19 cellular contexts compared by ENCODE assay signal in genomic region chr5:82176115-82176514, GRCh38.
A peak's percentile ranks its signal among the peaks of the same experiment; 100 is the strongest.
DNase-seq lines count a peak whose midpoint lies in the region; ATAC-seq and TF ChIP-seq lines count a peak whose summit lies in the region.
"Had no signal": no experiment of that assay in that cellular context is flagged by ENCODE, and none has a peak within 500 bp of the region (broad histone marks: within the 10 kb centered on the region; RNA-seq: fewer than 3 reads in every experiment).

No MANE protein-coding gene starts in this region.

- peaks cover 0 to 11% (median 8%) of the 10 kb centered on the region in 3 donors for H3K4me1 Mint-ChIP-seq in T-cell

- no peak overlapping the region for H3K4me3 ChIP-seq in PC-3 (ENCODE audit: low read length)
- no peak overlapping the region for H3K4me3 ChIP-seq in epithelial cell of esophagus (ENCODE audit: low read length)
- H3K4me3 ChIP-seq: K562, PC-9, SK-N-MC had no signal

- H3K9me2 ChIP-seq in PC-3 (replicated peaks; ENCODE audit: low read length): no peaks in the 10 kb centered on the region

- POLR2A ChIA-PET in PC-3 (lab: Charles Lee; ENCODE audit: unreplicated experiment) (no interaction called here), T-cell (lab: Charles Lee) (no interaction called here)

- H3K9me3 ChIP-seq in PC-3 (ENCODE audit: low read length): no peaks in the 10 kb centered on the region

- ATAC-seq in PC-3: peak; percentile 84
- ATAC-seq in T-cell (replicated peaks in 1 of 4): no peak
- no peak for ATAC-seq in HG02623 (IDR thresholded peaks at IDR 0.05; ENCODE audit: unreplicated experiment)
- ATAC-seq: K562 had no signal

- H3K36me3 ChIP-seq in PC-3 (ENCODE audit: low read depth, low read length): no peaks in the 10 kb centered on the region; the same call in 1 of the 2 replicates

- no TSS peak for BruUV-seq in PC-3 (replicated peaks; lab: Mats Ljungman, UMichigan)

- H3K4me2 ChIP-seq in PC-3 (ENCODE audit: low read length): no peak overlapping the region
- H3K4me2 ChIP-seq: PC-9 had no signal

- H3K27ac Mint-ChIP-seq in T-cell: no peak overlapping the region

- H3K79me2 ChIP-seq in PC-3 (ENCODE audit: low read length): no peaks in the 10 kb centered on the region

- no peak overlapping the region for H3K4me3 Mint-ChIP-seq in T-cell
- H3K4me3 Mint-ChIP-seq: B cell had no signal

- peaks cover 19% of the 10 kb centered on the region for H3K36me3 Mint-ChIP-seq in T-cell

- no peaks in the 10 kb centered on the region for H4K20me1 ChIP-seq in PC-3 (ENCODE audit: low read length)

- no peaks in the 10 kb centered on the region for H3F3A ChIP-seq in PC-3 (ENCODE audit: low read length, unreplicated experiment)

- H2AFZ ChIP-seq in PC-3 (ENCODE audit: low read length): no peak overlapping the region
- H2AFZ ChIP-seq: PC-9 had no signal

- H3K4me1 ChIP-seq in PC-3 (ENCODE audit: insufficient read depth, low read length): peaks cover 6% of the 10 kb centered on the region

- H3K9me3 Mint-ChIP-seq in T-cell: no peaks in the 10 kb centered on the region

- H3K9ac ChIP-seq in PC-3 (ENCODE audit: low read length): no peak overlapping the region

- CTCF ChIA-PET in PC-3 (lab: Charles Lee): no interaction called here
- CTCF ChIA-PET in T-cell (lab: Charles Lee): no interaction called here

- H3K27me3 Mint-ChIP-seq in T-cell: no peaks in the 10 kb centered on the region
- H3K27me3 Mint-ChIP-seq: B cell had no signal

- TF ChIP-seq CTCF in PC-3 (conservative IDR thresholded peaks at IDR 0.05; ENCODE audit: low read depth, low read length) (no peak), epithelial cell of esophagus (IDR thresholded peaks at IDR 0.05; ENCODE audit: insufficient read depth, low read depth, low read length, missing control alignments) (no peak)

- H3K27me3 ChIP-seq in PC-3 (ENCODE audit: low read length): no peaks in the 10 kb centered on the region

- no peak overlapping the region for H3K27ac ChIP-seq in PC-3 (ENCODE audit: low read length)
- H3K27ac ChIP-seq: PC-9, SK-N-MC had no signal

- intact Hi-C loops in PC-3 (cut with micrococcal nuclease): no loop called here

- DNase-seq in NOMO-1 treated with DMSO at 0.1 percent for 48 hours (lab: John Stamatoyannopoulos, UW; ENCODE audit: unreplicated experiment) (peak; percentile 3), NOMO-1 treated with dmso at 0.1 percent for 144 hours (lab: John Stamatoyannopoulos, UW; ENCODE audit: unreplicated experiment) (no peak), PC-3 (peak; percentile 34), epithelial cell of esophagus (ENCODE audit: low read depth) (peak; percentile 33), NCI-H2029 treated with DMSO at 0.1 percent for 48 hours (lab: John Stamatoyannopoulos, UW) (no peak), T-cell (no peak)
- no peak for DNase-seq in activated CD4-positive, alpha-beta T cell treated with anti-CD3 and anti-CD28 coated beads for 1 hour
- DNase-seq: 8988T, DMS53, MM.1S, NCI-H1694, NCI-H446, PC-9, RPMI8226, SHP77 had no signal

Comparison
In these comparisons a context has a peak if more than half of its experiments do, and no peak if none do; other contexts are left out.
1. DNase-seq: peak in NOMO-1 treated with DMSO at 0.1 percent for 48 hours (single experiment), PC-3 (single experiment) and epithelial cell of esophagus (single experiment); none in NOMO-1 treated with dmso at 0.1 percent for 144 hours (single experiment), NCI-H2029 treated with DMSO at 0.1 percent for 48 hours (single experiment), T-cell (0 of 34) and activated CD4-positive, alpha-beta T cell treated with anti-CD3 and anti-CD28 coated beads for 1 hour (single experiment).